Comparison of ENCODE assay signal across 11 cellular contexts in the genomic region with DNA sequence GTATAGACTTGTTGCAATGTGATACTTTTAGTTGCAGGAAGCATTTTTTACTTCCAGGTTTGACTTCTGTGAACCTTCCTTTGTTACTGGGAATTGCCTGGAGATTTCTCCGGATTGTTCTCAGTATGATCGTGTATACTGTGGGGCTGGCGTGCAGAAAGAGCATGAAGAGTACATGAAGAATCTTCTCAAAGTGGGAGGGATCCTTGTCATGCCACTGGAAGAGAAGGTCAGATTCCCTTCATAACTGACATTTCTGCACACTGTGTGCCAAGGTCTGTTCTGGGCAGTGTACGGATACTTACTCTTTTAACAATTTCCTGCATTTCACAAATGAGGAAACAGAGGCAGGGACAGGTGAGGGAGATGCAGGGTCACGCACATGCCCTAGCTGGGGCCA.
"Had no signal": no experiment of that assay in that cellular context is flagged by ENCODE, and none has a peak within 500 bp of the region (broad histone marks: within the 10 kb centered on the region; RNA-seq: fewer than 3 reads in every experiment).

No MANE protein-coding gene starts in this region.

- ATAC-seq: activated naive CD8-positive, alpha-beta T cell treated with anti-CD3 and anti-CD28 coated beads, Interleukin-2, amount 50 U/mL, for 24 hours; esophagus mucosa; stimulated activated naive CD8-positive, alpha-beta T cell treated with anti-CD3 and anti-CD28 coated beads, Interleukin-15, Interleukin-2, amounts not matched to agents 100 U/mL and 50 U/mL, for 24 hours had no signal

- DNase-seq: activated CD4-positive, alpha-beta T cell treated with anti-CD3 and anti-CD28 coated beads, Interleukin-2, amount 10 ng/mL, durations not matched to agents 7 days and 5 days; activated naive CD4-positive, alpha-beta T cell treated with Interleukin-2 at 50 U/mL for 16 hours; activated naive CD8-positive, alpha-beta T cell treated with anti-CD3 and anti-CD28 coated beads, Interleukin-2, amount 50 U/mL, for 24 hours; colonic mucosa; hippocampal formation; ovary; stimulated activated CD4-positive, alpha-beta T cell treated with anti-CD3 and anti-CD28 coated beads, Interleukin-4, amount 100 ng/mL, for 4 hours; stimulated activated CD8-positive, alpha-beta memory T cell treated with anti-CD3 and anti-CD28 coated beads, Interleukin-4, amount 100 ng/mL, for 48 hours; stimulated activated naive CD8-positive, alpha-beta T cell treated with anti-CD3 and anti-CD28 coated beads, Interleukin-15, Interleukin-2, amounts not matched to agents 100 U/mL and 50 U/mL, for 24 hours; SW 1271 had no signal

- H3K4me3 ChIP-seq: colonic mucosa, ovary had no signal

- H3K36me3 ChIP-seq: ovary had no signal

- H3K9me3 ChIP-seq: colonic mucosa, ovary had no signal

- H3K27ac ChIP-seq: colonic mucosa, ovary had no signal

- H3K27me3 ChIP-seq: colonic mucosa, ovary had no signal

- H3K4me1 ChIP-seq: colonic mucosa had no signal
